ENCODE assay signal across 9 cellular contexts in genomic region chr13:85828094-85828684, GRCh38. TPM values are rescaled to one million over a fixed set of nuclear protein-coding genes. Genes with fewer than 3 reads are reported as not detected.
A peak's percentile ranks its signal among the peaks of the same experiment; 100 is the strongest.
DNase-seq lines count a peak whose midpoint lies in the region; ATAC-seq and TF ChIP-seq lines count a peak whose summit lies in the region.
"Had no signal": no experiment of that assay in that cellular context is flagged by ENCODE, and none has a peak within 500 bp of the region (broad histone marks: within the 10 kb centered on the region; RNA-seq: fewer than 3 reads in every experiment).

No MANE protein-coding gene starts in this region.

- no peaks in the 10 kb centered on the region for H3K36me3 ChIP-seq in PC-9 (ENCODE audit: low read depth)
- no peaks in the 10 kb centered on the region for H3K36me3 ChIP-seq in tibial nerve
- H3K36me3 ChIP-seq: SJCRH30 had no signal

- ATAC-seq in GM21737 (IDR thresholded peaks at IDR 0.05; ENCODE audit: unreplicated experiment), result no peak

- H3K27ac ChIP-seq in H9 (ENCODE audit: insufficient read length, low read depth, low read length), result no peak overlapping the region
- no peak overlapping the region for H3K27ac ChIP-seq in PC-9
- no peak overlapping the region for H3K27ac ChIP-seq in tibial nerve
- H3K27ac ChIP-seq: SJCRH30 had no signal

- no peak overlapping the region for H3K9ac ChIP-seq in H9 (ENCODE audit: extremely low read depth, insufficient read length, low read length)

- no peak overlapping the region for H2AFZ ChIP-seq in H9 (ENCODE audit: low read length)
- no peak overlapping the region for H2AFZ ChIP-seq in PC-9

- no peak overlapping the region for H2BK20ac ChIP-seq in H9 (ENCODE audit: low read depth, low read length, poor library complexity, severe bottlenecking)

- H2BK120ac ChIP-seq in H9 (ENCODE audit: low read depth, low read length, poor library complexity, severe bottlenecking), result no peak overlapping the region

- H3K56ac ChIP-seq in H9 (ENCODE audit: insufficient read length, low read depth, low read length), result no peak overlapping the region

- no peaks in the 10 kb centered on the region for H3K4me1 Mint-ChIP-seq in H9

- H3K79me1 ChIP-seq in H9 (ENCODE audit: insufficient read depth, low read depth, low read length, poor library complexity, severe bottlenecking), result no peaks in the 10 kb centered on the region

- no peak overlapping the region for H4K91ac ChIP-seq in H9 (ENCODE audit: insufficient read length, low read depth, low read length)

- no peak overlapping the region for H2BK12ac ChIP-seq in H9 (ENCODE audit: insufficient read length, low read depth, low read length)

- H3K27me3 Mint-ChIP-seq in H9 (ENCODE audit: low read depth), result no peaks in the 10 kb centered on the region

- H3K23me2 ChIP-seq in H9 (ENCODE audit: insufficient read length, low read depth, low read length, poor library complexity, severe bottlenecking), result no peaks in the 10 kb centered on the region

- no CpG with 5 or more reads among the region's 2 CpGs for WGBS in H9 (ENCODE audit: extremely low coverage, insufficient read length, low lambda C conversion rate)
- WGBS in tibial nerve, 2 donors, result 61 to 68% methylated on average over 2 of the region's 2 CpGs

- no peak for TF ChIP-seq POLR2A in tibial nerve (IDR thresholded peaks at IDR 0.05)

- H3T11ph ChIP-seq in H9 (ENCODE audit: low read length), result no peak overlapping the region

- no peak overlapping the region for H3K4me3 Mint-ChIP-seq in H9

- POLR2A ChIA-PET in PC-9 (lab: Charles Lee; ENCODE audit: unreplicated experiment), result no interaction called here

- H2BK5ac ChIP-seq in H9 (ENCODE audit: insufficient read length, low read length), result no peak overlapping the region

- peak; percentile 79 for TF ChIP-seq CTCF in H9 (conservative IDR thresholded peaks at IDR 0.05)
- peak; percentile 74 for TF ChIP-seq CTCF in PC-9 (conservative IDR thresholded peaks at IDR 0.05)
- TF ChIP-seq CTCF in tibial nerve (IDR thresholded peaks at IDR 0.05), result peak in 4 of 5 experiments; percentile 8 to 62 (median 48)

- no peak overlapping the region for H3K23ac ChIP-seq in H9 (ENCODE audit: insufficient read length, low read depth, low read length)

- no peaks in the 10 kb centered on the region for H3K9me3 Mint-ChIP-seq in H9

- H3K9me2 ChIP-seq in PC-9 (ENCODE audit: insufficient read depth), result no peaks in the 10 kb centered on the region

- H3K27me3 ChIP-seq in H9 (ENCODE audit: insufficient read depth, low read length) (no peaks in the 10 kb centered on the region), PC-9 (ENCODE audit: insufficient read depth, low read depth) (no peaks in the 10 kb centered on the region), tibial nerve (no peaks in the 10 kb centered on the region)
- H3K27me3 ChIP-seq: SJCRH30 had no signal

- no peak overlapping the region for H3K4me3 ChIP-seq in PC-9
- H3K4me3 ChIP-seq in tibial nerve, result no peak overlapping the region
- H3K4me3 ChIP-seq: SJCRH30 had no signal

- no peak overlapping the region for H3K14ac ChIP-seq in H9 (ENCODE audit: insufficient read depth, low read length)

- no peak overlapping the region for H3K27ac Mint-ChIP-seq in H9

- CTCF ChIA-PET in PC-9 (lab: Charles Lee), result no interaction called here

- no peak for TF ChIP-seq EP300 in tibial nerve (IDR thresholded peaks at IDR 0.05)

- H3K9me3 ChIP-seq in H9 (ENCODE audit: control insufficient read depth, low read depth, low read length) (no peaks in the 10 kb centered on the region), PC-9 (ENCODE audit: insufficient read depth, low read depth) (no peaks in the 10 kb centered on the region), tibial nerve (no peaks in the 10 kb centered on the region)
- H3K9me3 ChIP-seq: SJCRH30 had no signal

- H3K4me2 ChIP-seq in H9 (ENCODE audit: insufficient read depth, insufficient read length, low read length), result no peak overlapping the region
- no peak overlapping the region for H3K4me2 ChIP-seq in PC-9

- no peaks in the 10 kb centered on the region for H3F3A ChIP-seq in PC-9 (ENCODE audit: insufficient read depth, low read depth)

- H3K36me3 Mint-ChIP-seq in H9 (ENCODE audit: insufficient read depth in 1 of 3, low read depth in 3 of 3), result no peaks in the 10 kb centered on the region

- H3K18ac ChIP-seq in H9 (ENCODE audit: insufficient read length, low read depth, low read length), result no peak overlapping the region

- H3K79me2 ChIP-seq in H9 (ENCODE audit: insufficient read depth, low read length) (no peaks in the 10 kb centered on the region), PC-9 (ENCODE audit: low read depth) (no peaks in the 10 kb centered on the region)

- DNase-seq in EH (ENCODE audit: low read depth) (peak; percentile 13), H9 (no peak), PC-9 (no peak), fibroblast of the conjunctiva (ENCODE audit: low read depth) (peak; percentile 10), tibial nerve (ENCODE audit: low spot score in 2 of 2) (no peak), NCI-H774 (lab: John Stamatoyannopoulos, UW) (no peak)
- DNase-seq in activated effector memory CD4-positive, alpha-beta T cell treated with Interleukin-2 at 50 U/mL for 16 hours, result no peak

- intact Hi-C loops in PC-9 (cut with micrococcal nuclease; ENCODE audit: unreplicated experiment), result no loop called here

- no TSS peak for BruUV-seq in PC-9 (replicated peaks; lab: Mats Ljungman, UMichigan)

- H3K4me1 ChIP-seq in H9 (ENCODE audit: insufficient read depth, low read length) (no peaks in the 10 kb centered on the region), PC-9 (replicated peaks; ENCODE audit: insufficient read depth) (no peaks in the 10 kb centered on the region), tibial nerve (no peaks in the 10 kb centered on the region)
- H3K4me1 ChIP-seq: SJCRH30 had no signal

- H3K4ac ChIP-seq in H9 (ENCODE audit: low read depth, low read length), result no peak overlapping the region

- H4K8ac ChIP-seq in H9 (replicated peaks; ENCODE audit: insufficient read length, low read depth, low read length), result no peak overlapping the region

- H2BK15ac ChIP-seq in H9 (ENCODE audit: low read depth, low read length), result no peak overlapping the region

- H4K20me1 ChIP-seq in H9 (ENCODE audit: control insufficient read depth, insufficient read depth, insufficient read length) (no peaks in the 10 kb centered on the region), PC-9 (ENCODE audit: insufficient read depth) (no peaks in the 10 kb centered on the region)

- no peak overlapping the region for H2AK5ac ChIP-seq in H9 (ENCODE audit: insufficient read length, low read length)

- no peak overlapping the region for H4K5ac ChIP-seq in H9 (ENCODE audit: insufficient read length, low read depth, low read length)

RNA-seq across cellular contexts. Expression of gene SLITRK6, which starts 29.0 kb away (rescaled TPM):
- total RNA-seq in H9 (2021) (not detected in 2 replicates), PC-9 (2021) (1.9 and 3.4 TPM in 2 replicates), tibial nerve (1 to 10 TPM in 1 of 4 donors, not detected in 3; 1.1 TPM)
- total RNA-seq: SJCRH30 had no signal

Comparison
In these comparisons a context has a peak if more than half of its experiments do, and no peak if none do; other contexts are left out.
1. DNase-seq: peak in EH (single experiment) and fibroblast of the conjunctiva (single experiment); none in H9 (single experiment), PC-9 (0 of 2), tibial nerve (0 of 2), activated effector memory CD4-positive, alpha-beta T cell treated with Interleukin-2 at 50 U/mL for 16 hours (single experiment) and NCI-H774 (single experiment).
2. Peak in every context shown above with its lines, with median percentiles within 50 percentile points of each other: CTCF ChIP-seq.